14 cellular contexts compared by ENCODE assay signal in genomic region chr15:91953432-91953831, GRCh38.
DNase-seq lines count a peak whose midpoint lies in the region; ATAC-seq and TF ChIP-seq lines count a peak whose summit lies in the region.
"Had no signal": no experiment of that assay in that cellular context is flagged by ENCODE, and none has a peak within 500 bp of the region (broad histone marks: within the 10 kb centered on the region; RNA-seq: fewer than 3 reads in every experiment).

No MANE protein-coding gene starts in this region.

- H3K4me1 ChIP-seq in CD8-positive, alpha-beta memory T cell (ENCODE audit: insufficient read depth, low read length), result peaks cover 8% of the 10 kb centered on the region
- peaks cover 43% of the 10 kb centered on the region for H3K4me1 ChIP-seq in KMS-11 (ENCODE audit: low read depth, poor library complexity, severe bottlenecking)
- peaks cover 0 to 9% of the 10 kb centered on the region in 2 donors for H3K4me1 ChIP-seq in neuronal stem cell (ENCODE audit: control insufficient read depth in 2 of 2, insufficient read depth in 1 of 2, low read depth in 1 of 2, low read length in 2 of 2)
- peaks cover 0 to 29% (median 18%) of the 10 kb centered on the region in 4 donors for H3K4me1 ChIP-seq in tibial artery

- POLR2A ChIA-PET in CD8-positive, alpha-beta memory T cell (lab: Charles Lee), result no interaction called here

- no peaks in the 10 kb centered on the region for H3K9me3 Mint-ChIP-seq in CD8-positive, alpha-beta memory T cell
- no peaks in the 10 kb centered on the region for H3K9me3 Mint-ChIP-seq in central memory CD8-positive, alpha-beta T cell

- no peaks in the 10 kb centered on the region for H3K27me3 Mint-ChIP-seq in CD8-positive, alpha-beta memory T cell
- no peaks in the 10 kb centered on the region for H3K27me3 Mint-ChIP-seq in central memory CD8-positive, alpha-beta T cell

- no peak for DNase-seq in CD8-positive, alpha-beta memory T cell
- no peak for DNase-seq in central memory CD8-positive, alpha-beta T cell (ENCODE audit: low spot score in 2 of 2)
- DNase-seq in neuronal stem cell (ENCODE audit: low spot score) (no peak), retina (no peak), tibial artery (no peak), DMS 273 treated with DMSO at 0.1 percent for 48 hours (lab: John Stamatoyannopoulos, UW) (no peak)
- DNase-seq: activated CD4-positive, alpha-beta T cell treated with anti-CD3 and anti-CD28 coated beads, Interleukin-2, amount 50 U/mL, for 48 hours; activated gamma-delta T cell treated with Interleukin-2 at 50 U/mL for 16 hours; brain microvascular endothelial cell; C1 segment of cervical spinal cord; NCI-H1092 treated with DMSO at 0.1 percent for 48 hours; SHP77 treated with DMSO at 0.1 percent for 48 hours; stimulated activated CD4-positive, alpha-beta T cell treated with anti-CD3 and anti-CD28 coated beads, Interleukin-15, amount 100 ng/mL, for 24 hours had no signal

- H2AFZ ChIP-seq in KMS-11 (ENCODE audit: low read depth), result no peak overlapping the region
- no peak overlapping the region for H2AFZ ChIP-seq in neuronal stem cell (ENCODE audit: low read length)

- H3K79me2 ChIP-seq in KMS-11 (ENCODE audit: insufficient read depth, low read depth), result no peaks in the 10 kb centered on the region

- H3K9me3 ChIP-seq in CD8-positive, alpha-beta memory T cell (ENCODE audit: low read length), result no peaks in the 10 kb centered on the region
- H3K9me3 ChIP-seq in neuronal stem cell (replicated peaks in 1 of 2; ENCODE audit: control insufficient read depth in 2 of 2, insufficient read depth in 1 of 2, low read depth in 1 of 2, low read length in 2 of 2), result no peaks in the 10 kb centered on the region
- H3K9me3 ChIP-seq in tibial artery, result no peaks in the 10 kb centered on the region

- H3K4me2 ChIP-seq in KMS-11, result peak overlapping the region; percentile 36; the same call in 1 of the 2 replicates
- H3K4me2 ChIP-seq in neuronal stem cell (ENCODE audit: insufficient read depth, low read length, poor library complexity, severe bottlenecking), result no peak overlapping the region

- peak overlapping the region in 5 of 8 donors; percentile 6 to 83 (median 53) for H3K27ac Mint-ChIP-seq in CD8-positive, alpha-beta memory T cell
- H3K27ac Mint-ChIP-seq in central memory CD8-positive, alpha-beta T cell (ENCODE audit: low read depth), result no peak overlapping the region

- H3K27ac ChIP-seq in CD8-positive, alpha-beta memory T cell (ENCODE audit: low read depth, low read length), result no peak overlapping the region
- H3K27ac ChIP-seq in KMS-11, result no peak overlapping the region
- no peak overlapping the region for H3K27ac ChIP-seq in neuronal stem cell (replicated peaks; ENCODE audit: low read length)
- H3K27ac ChIP-seq in tibial artery, result no peak overlapping the region
- H3K27ac ChIP-seq: brain microvascular endothelial cell had no signal

- no peak overlapping the region for H2AK5ac ChIP-seq in neuronal stem cell (ENCODE audit: low read depth, low read length)

- H3K27me3 ChIP-seq in CD8-positive, alpha-beta memory T cell (ENCODE audit: insufficient read depth, low read length, poor library complexity, severe bottlenecking), result no peaks in the 10 kb centered on the region
- no peaks in the 10 kb centered on the region for H3K27me3 ChIP-seq in KMS-11 (ENCODE audit: insufficient read depth, low read depth)
- no peaks in the 10 kb centered on the region for H3K27me3 ChIP-seq in neuronal stem cell (ENCODE audit: control insufficient read depth in 3 of 3, insufficient read depth in 3 of 3, low read depth in 1 of 3, low read length in 3 of 3)
- H3K27me3 ChIP-seq in tibial artery, result no peaks in the 10 kb centered on the region
- H3K27me3 ChIP-seq: brain microvascular endothelial cell had no signal

- no peak for ATAC-seq in central memory CD8-positive, alpha-beta T cell (replicated peaks; ENCODE audit: extremely low read depth, poor library complexity, severe bottlenecking)

- TF ChIP-seq CTCF in KMS-11 (conservative IDR thresholded peaks at IDR 0.05; ENCODE audit: low read depth, low read length) (no peak), tibial artery (IDR thresholded peaks at IDR 0.05) (no peak)

- H4K91ac ChIP-seq in neuronal stem cell (ENCODE audit: low read depth, low read length, poor library complexity), result no peak overlapping the region

- H3K9ac ChIP-seq in KMS-11, result no peak overlapping the region
- H3K9ac ChIP-seq in neuronal stem cell (ENCODE audit: low read depth, low read length, poor library complexity), result no peak overlapping the region

- no peak overlapping the region for H3K14ac ChIP-seq in neuronal stem cell (ENCODE audit: low read length)

- no peak overlapping the region for H4K8ac ChIP-seq in neuronal stem cell (ENCODE audit: low read depth, low read length)

- H2BK15ac ChIP-seq in neuronal stem cell (ENCODE audit: low read length), result peak overlapping the region; percentile 34

- peak overlapping the region; percentile 30 for H3K18ac ChIP-seq in neuronal stem cell (ENCODE audit: low read length)

- no peaks in the 10 kb centered on the region for H4K20me1 ChIP-seq in KMS-11 (ENCODE audit: insufficient read depth)

- H3K36me3 ChIP-seq in CD8-positive, alpha-beta memory T cell (ENCODE audit: insufficient read depth, low read length), result no peaks in the 10 kb centered on the region
- H3K36me3 ChIP-seq in KMS-11 (ENCODE audit: insufficient read depth), result no peaks in the 10 kb centered on the region
- no peaks in the 10 kb centered on the region for H3K36me3 ChIP-seq in neuronal stem cell (replicated peaks in 1 of 2; ENCODE audit: control insufficient read depth in 2 of 2, insufficient read depth in 2 of 2, low read length in 2 of 2)
- H3K36me3 ChIP-seq in tibial artery, result no peaks in the 10 kb centered on the region
- H3K36me3 ChIP-seq: brain microvascular endothelial cell had no signal

- H2BK5ac ChIP-seq in neuronal stem cell (ENCODE audit: low read length), result no peak overlapping the region

- CTCF ChIA-PET in CD8-positive, alpha-beta memory T cell (lab: Charles Lee), result no interaction called here

- H3K36me3 Mint-ChIP-seq in CD8-positive, alpha-beta memory T cell, result peaks cover 0 to 2% (median 0%) of the 10 kb centered on the region in 3 donors
- no peaks in the 10 kb centered on the region for H3K36me3 Mint-ChIP-seq in central memory CD8-positive, alpha-beta T cell (ENCODE audit: insufficient read depth)

- H3K4me3 Mint-ChIP-seq in CD8-positive, alpha-beta memory T cell, result peak overlapping the region in 4 of 7 donors; percentile 33 to 77 (median 54)
- H3K4me3 Mint-ChIP-seq in central memory CD8-positive, alpha-beta T cell, result peak overlapping the region; percentile 4

- no peak overlapping the region for H3K4me3 ChIP-seq in CD8-positive, alpha-beta memory T cell (ENCODE audit: low read length)
- H3K4me3 ChIP-seq in KMS-11 (IDR thresholded peaks at IDR 0.05; ENCODE audit: insufficient read depth, low read depth, low read length) (no peak overlapping the region), neuronal stem cell (ENCODE audit: low read length in 2 of 2) (no peak overlapping the region), tibial artery (no peak overlapping the region)

- no CpG with 5 or more reads among the region's 7 CpGs for WGBS in neuronal stem cell (ENCODE audit: extremely low coverage in 2 of 2, insufficient read length in 2 of 2, insufficient replicate concordance in 1 of 2), 2 donors

- H3K23ac ChIP-seq in neuronal stem cell (ENCODE audit: low read depth, low read length, poor library complexity), result no peak overlapping the region

- H3K4me1 Mint-ChIP-seq in CD8-positive, alpha-beta memory T cell, result peaks cover 68 to 88% (median 87%) of the 10 kb centered on the region in 3 donors
- H3K4me1 Mint-ChIP-seq in central memory CD8-positive, alpha-beta T cell, result peaks cover 86% of the 10 kb centered on the region

- intact Hi-C loops in tibial artery (cut with DNase I; ENCODE audit: low total_unique reads), result no loop called here

- H3K79me1 ChIP-seq in neuronal stem cell (ENCODE audit: low read depth, low read length), result peaks cover 1% of the 10 kb centered on the region

- H2BK12ac ChIP-seq in neuronal stem cell (ENCODE audit: low read length), result no peak overlapping the region

- H3K4ac ChIP-seq in neuronal stem cell (ENCODE audit: low read length), result no peak overlapping the region

- H2BK120ac ChIP-seq in neuronal stem cell (ENCODE audit: low read depth, low read length), result no peak overlapping the region
